17 cellular contexts compared by ENCODE assay signal in the genomic region with DNA sequence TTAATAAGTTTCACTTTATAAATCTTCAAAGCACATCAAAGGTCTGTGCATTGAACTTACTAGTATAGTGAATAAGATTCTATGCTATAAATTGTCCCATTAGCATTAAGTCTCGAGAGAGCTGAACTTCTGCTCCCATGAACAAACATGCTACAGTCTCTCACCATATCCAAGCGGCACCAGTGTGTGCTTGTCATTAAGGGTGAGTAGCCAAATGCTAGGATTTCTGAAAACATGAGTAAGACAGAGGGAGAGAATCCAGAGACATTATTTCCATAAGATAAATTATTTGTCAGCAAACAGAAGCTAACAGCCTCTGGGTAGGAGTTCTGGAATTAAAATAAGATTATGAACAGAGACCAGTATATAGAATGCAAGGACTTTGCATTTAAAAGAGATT.
DNase-seq lines count a peak whose midpoint lies in the region; ATAC-seq and TF ChIP-seq lines count a peak whose summit lies in the region.
"Had no signal": no experiment of that assay in that cellular context is flagged by ENCODE, and none has a peak within 500 bp of the region (broad histone marks: within the 10 kb centered on the region; RNA-seq: fewer than 3 reads in every experiment).

No MANE protein-coding gene starts in this region.

- WGBS in mammary epithelial cell (ENCODE audit: low coverage, missing lambda C conversion rate) = 32% methylated on average over 2 of the region's 2 CpGs

- CTCF ChIA-PET in mammary epithelial cell (lab: Charles Lee; ENCODE audit: low non-redundant PET) = interaction anchor here (0.5 kb wide), 1 partner anchor 12 kb away, joined by 5 read pairs; no protein-coding TSS in a partner anchor

- dilution Hi-C loops in mammary epithelial cell (cut with HindIII; ENCODE audit: low sequenced_read_pairs) = no loop called here

- H3K27ac ChIP-seq in mammary epithelial cell (ENCODE audit: insufficient read depth, low read depth, low read length) = no peak overlapping the region
- H3K27ac ChIP-seq: GM23248, PC-9, RWPE1 had no signal

- no peaks in the 10 kb centered on the region for H3K36me3 ChIP-seq in mammary epithelial cell (ENCODE audit: insufficient read depth, low read length)
- H3K36me3 ChIP-seq: HAP-1 had no signal

- in situ Hi-C loops in mammary epithelial cell (cut with MboI; ENCODE audit: low sequenced_read_pairs in 2 of 2) = no loop called here

- H3K4me3 ChIP-seq in fibroblast of pulmonary artery (replicated peaks; ENCODE audit: low read depth, low read length) (no peak overlapping the region), mammary epithelial cell (replicated peaks in 1 of 3; ENCODE audit: insufficient read depth in 1 of 3, low read depth in 2 of 3, low read length in 3 of 3) (no peak overlapping the region)
- H3K4me3 ChIP-seq: GM23248, HAP-1, PC-9 had no signal

- BruUV-seq in mammary epithelial cell (replicated peaks; lab: Mats Ljungman, UMichigan) = no TSS peak

- H3K27ac Mint-ChIP-seq in HFFc6 = no peak overlapping the region
- H3K27ac Mint-ChIP-seq: CD8-positive, alpha-beta memory T cell had no signal

- ATAC-seq in SK-N-SH treated with all-trans-retinoic acid at 6 μM for 48 hours = peak; percentile 71

- H3K27me3 Mint-ChIP-seq in HFFc6 (ENCODE audit: insufficient read depth) = no peaks in the 10 kb centered on the region
- H3K27me3 Mint-ChIP-seq: CD8-positive, alpha-beta memory T cell had no signal

- no peaks in the 10 kb centered on the region for H3K79me2 ChIP-seq in mammary epithelial cell (ENCODE audit: insufficient read depth, low read length)

- no peak overlapping the region for H3K4me3 Mint-ChIP-seq in HFFc6
- H3K4me3 Mint-ChIP-seq: CD8-positive, alpha-beta memory T cell had no signal

- no peaks in the 10 kb centered on the region for H3K27me3 ChIP-seq in mammary epithelial cell (ENCODE audit: insufficient read depth, low read length)

- no peak overlapping the region for H3K4me2 ChIP-seq in mammary epithelial cell (ENCODE audit: insufficient read depth, low read depth, low read length)
- H3K4me2 ChIP-seq: PC-9 had no signal

- H3K4me1 Mint-ChIP-seq in HFFc6 (ENCODE audit: low read depth) = no peaks in the 10 kb centered on the region; the same call in 1 of the 2 replicates
- H3K4me1 Mint-ChIP-seq: CD8-positive, alpha-beta memory T cell had no signal

- no peak for TF ChIP-seq CTCF in HFFc6 (IDR thresholded peaks at IDR 0.05)
- TF ChIP-seq CTCF in fibroblast of pulmonary artery (IDR thresholded peaks at IDR 0.05; ENCODE audit: low read length, missing control alignments) = no peak
- TF ChIP-seq CTCF in mammary epithelial cell (conservative IDR thresholded peaks at IDR 0.05 in 1 of 2, IDR thresholded peaks at IDR 0.05 in 1 of 2; ENCODE audit: extremely low read depth in 1 of 2, insufficient read depth in 1 of 2, low read depth in 1 of 2, low read length in 2 of 2) = no peak

- H3K9me3 Mint-ChIP-seq in HFFc6 = peaks cover 9% of the 10 kb centered on the region

- H4K20me1 ChIP-seq in mammary epithelial cell (ENCODE audit: insufficient read depth, low read length) = no peaks in the 10 kb centered on the region

- H3K36me3 Mint-ChIP-seq in HFFc6 (ENCODE audit: low read depth) = no peaks in the 10 kb centered on the region
- H3K36me3 Mint-ChIP-seq: CD8-positive, alpha-beta memory T cell had no signal

- no peak overlapping the region for H2AFZ ChIP-seq in mammary epithelial cell (ENCODE audit: low read depth, low read length)
- H2AFZ ChIP-seq: GM23248, PC-9 had no signal

- DNase-seq in HFFc6 (peak; percentile 28), fibroblast of pulmonary artery (ENCODE audit: low read depth) (peak; percentile 39), mammary epithelial cell (no peak), KG1 (lab: John Stamatoyannopoulos, UW) (no peak), NCI-H1694 (lab: John Stamatoyannopoulos, UW) (no peak)
- no peak for DNase-seq in activated effector memory CD4-positive, alpha-beta T cell treated with anti-CD3 and anti-CD28 coated beads, Interleukin-2, amount 50 U/mL, for 16 hours
- DNase-seq: C1 segment of cervical spinal cord; CD8-positive, alpha-beta memory T cell; DMS53; GM23248; NCI-H187 treated with DMSO at 0.1 percent for 48 hours; NCI-H2227 treated with DMSO at 0.1 percent for 48 hours; NCI-H524; PC-9 had no signal

- H3K4me1 ChIP-seq in mammary epithelial cell (ENCODE audit: insufficient read depth, low read length) = no peaks in the 10 kb centered on the region
- H3K4me1 ChIP-seq: HAP-1 had no signal

- H3K9ac ChIP-seq in mammary epithelial cell (ENCODE audit: insufficient read depth, low read length) = no peak overlapping the region
- H3K9ac ChIP-seq: GM23248 had no signal

- H3K9me3 ChIP-seq in mammary epithelial cell (replicated peaks; ENCODE audit: insufficient read depth, low read length) = no peaks in the 10 kb centered on the region
- H3K9me3 ChIP-seq: HAP-1 had no signal

- intact Hi-C loops in mammary epithelial cell (cut with micrococcal nuclease) = no loop called here

TF ChIP-seq in SK-N-SH treated with all-trans-retinoic acid at 6 μM for 48 hours, 23 proteins besides CTCF, POLR2A, EP300 and RAD21:
- TF ChIP-seq ZFP30 (CRISPR knock-in tag; IDR thresholded peaks at IDR 0.05) (no peak), ISL1 (CRISPR knock-in tag; IDR thresholded peaks at IDR 0.05) (peak; percentile 23; the same call in 1 of the 2 replicates)
TF ChIP-seq in SK-N-SH treated with all-trans-retinoic acid at 6 μM for 48 hours: peak in this region for 1.

Comparison
In these comparisons a context has a peak if more than half of its experiments do, and no peak if none do; other contexts are left out.
1. DNase-seq: peak in HFFc6 (single experiment) and fibroblast of pulmonary artery (single experiment); none in mammary epithelial cell (single experiment), activated effector memory CD4-positive, alpha-beta T cell treated with anti-CD3 and anti-CD28 coated beads, Interleukin-2, amount 50 U/mL, for 16 hours (single experiment), KG1 (single experiment) and NCI-H1694 (single experiment).